ENCODE assay signal across 32 cellular contexts in genomic region chr5:94385767-94386166, GRCh38.
"Had no signal": no experiment of that assay in that cellular context is flagged by ENCODE, and none has a peak within 500 bp of the region (broad histone marks: within the 10 kb centered on the region; RNA-seq: fewer than 3 reads in every experiment).

No MANE protein-coding gene starts in this region.

- H3K27me3 ChIP-seq: adrenal gland, body of pancreas, esophagus muscularis mucosa, foreskin keratinocyte, gastrocnemius medialis, heart left ventricle had no signal

- H3K4me1 ChIP-seq: adrenal gland, body of pancreas, esophagus muscularis mucosa, foreskin keratinocyte, gastrocnemius medialis, heart left ventricle had no signal

- H3K27ac Mint-ChIP-seq: activated CD4-positive, alpha-beta memory T cell treated with anti-CD3 and anti-CD28 coated beads, Interleukin-2, amount 10 ng/mL, durations not matched to agents 7 days and 5 days; activated CD4-positive, alpha-beta T cell treated with anti-CD3 and anti-CD28 coated beads, Interleukin-2, amount 10 ng/mL, durations not matched to agents 7 days and 5 days; activated naive CD4-positive, alpha-beta T cell treated with anti-CD3 and anti-CD28 coated beads for 36 hours; activated naive CD4-positive, alpha-beta T cell treated with anti-CD3 and anti-CD28 coated beads, Interleukin-2, amount 50 U/mL, for 24 hours; activated naive CD8-positive, alpha-beta T cell treated with anti-CD3 and anti-CD28 coated beads for 36 hours; activated naive CD8-positive, alpha-beta T cell treated with anti-CD3 and anti-CD28 coated beads, Interleukin-2, amount 50 U/mL, for 24 hours; activated T-cell treated with anti-CD3 and anti-CD28 coated beads, Interleukin-2, amount 50 U/mL, for 24 hours; activated T-cell treated with anti-CD3 and anti-CD28 coated beads, Interleukin-2, amount 50 U/mL, for 72 hours; activated T-helper 17 cell treated with anti-CD3 and anti-CD28 coated beads, Interleukin-2, amount 50 U/mL, for 72 hours; effector memory CD8-positive, alpha-beta T cell had no signal

- H3K27ac ChIP-seq: adrenal gland, body of pancreas, esophagus muscularis mucosa, foreskin keratinocyte, gastrocnemius medialis, heart left ventricle had no signal

- ATAC-seq: activated naive CD8-positive, alpha-beta T cell treated with anti-CD3 and anti-CD28 coated beads, Interleukin-2, amount 50 U/mL, for 24 hours; activated T-cell treated with anti-CD3 and anti-CD28 coated beads, Interleukin-2, amount 50 U/mL, for 72 hours; activated T-helper 17 cell treated with anti-CD3 and anti-CD28 coated beads, Interleukin-2, amount 50 U/mL, for 72 hours; body of pancreas; effector memory CD8-positive, alpha-beta T cell; foreskin keratinocyte; gastrocnemius medialis; heart left ventricle had no signal

- H3K36me3 ChIP-seq: adrenal gland, gastrocnemius medialis had no signal

- H3K9me3 ChIP-seq: adrenal gland, body of pancreas, esophagus muscularis mucosa, gastrocnemius medialis, heart left ventricle had no signal

- FAIRE-seq: colon had no signal

- DNase-seq: activated CD4-positive, alpha-beta memory T cell treated with anti-CD3 and anti-CD28 coated beads, Interleukin-2, amount 10 ng/mL, durations not matched to agents 7 days and 5 days; activated CD4-positive, alpha-beta T cell treated with anti-CD3 and anti-CD28 coated beads for 1 hour; activated CD4-positive, alpha-beta T cell treated with anti-CD3 and anti-CD28 coated beads for 4 hours; activated CD4-positive, alpha-beta T cell treated with anti-CD3 and anti-CD28 coated beads, Interleukin-2, amount 10 ng/mL, durations not matched to agents 7 days and 5 days; activated CD4-positive, alpha-beta T cell treated with anti-CD3 and anti-CD28 coated beads, Interleukin-2, amount 50 U/mL, for 4 hours; activated CD8-positive, alpha-beta memory T cell treated with anti-CD3 and anti-CD28 coated beads, Interleukin-2, amount 50 U/mL, for 48 hours; activated effector memory CD4-positive, alpha-beta T cell treated with Interleukin-2 at 50 U/mL for 16 hours; activated naive CD4-positive, alpha-beta T cell treated with anti-CD3 and anti-CD28 coated beads for 36 hours; activated naive CD8-positive, alpha-beta T cell treated with anti-CD3 and anti-CD28 coated beads for 36 hours; activated naive CD8-positive, alpha-beta T cell treated with anti-CD3 and anti-CD28 coated beads, Interleukin-2, amount 50 U/mL, for 24 hours; activated T-cell treated with anti-CD3 and anti-CD28 coated beads for 4 hours; activated T-cell treated with anti-CD3 and anti-CD28 coated beads, Interleukin-2, amount 50 U/mL, for 24 hours; activated T-cell treated with anti-CD3 and anti-CD28 coated beads, Interleukin-2, amount 50 U/mL, for 72 hours; adrenal gland; amygdala; aorta; body of pancreas; caudate nucleus; cortex of kidney; dermis blood vessel endothelial cell; effector CD4-positive, alpha-beta T cell; effector memory CD8-positive, alpha-beta T cell; erythroblast; foreskin keratinocyte; gastrocnemius medialis; glutamatergic neuron; heart left ventricle; T-helper 2 cell had no signal

- H3K36me3 Mint-ChIP-seq: activated naive CD4-positive, alpha-beta T cell treated with anti-CD3 and anti-CD28 coated beads, Interleukin-2, amount 50 U/mL, for 24 hours; activated naive CD8-positive, alpha-beta T cell treated with anti-CD3 and anti-CD28 coated beads for 36 hours had no signal

- H3K4me3 ChIP-seq: adrenal gland, body of pancreas, esophagus muscularis mucosa, gastrocnemius medialis, heart left ventricle had no signal

- H3K9me3 Mint-ChIP-seq: activated CD4-positive, alpha-beta memory T cell treated with anti-CD3 and anti-CD28 coated beads, Interleukin-2, amount 10 ng/mL, durations not matched to agents 7 days and 5 days; activated CD4-positive, alpha-beta T cell treated with anti-CD3 and anti-CD28 coated beads, Interleukin-2, amount 10 ng/mL, durations not matched to agents 7 days and 5 days; activated naive CD4-positive, alpha-beta T cell treated with anti-CD3 and anti-CD28 coated beads for 36 hours; activated naive CD4-positive, alpha-beta T cell treated with anti-CD3 and anti-CD28 coated beads, Interleukin-2, amount 50 U/mL, for 24 hours; activated naive CD8-positive, alpha-beta T cell treated with anti-CD3 and anti-CD28 coated beads for 36 hours; activated naive CD8-positive, alpha-beta T cell treated with anti-CD3 and anti-CD28 coated beads, Interleukin-2, amount 50 U/mL, for 24 hours; activated T-cell treated with anti-CD3 and anti-CD28 coated beads, Interleukin-2, amount 50 U/mL, for 24 hours; activated T-cell treated with anti-CD3 and anti-CD28 coated beads, Interleukin-2, amount 50 U/mL, for 72 hours; activated T-helper 17 cell treated with anti-CD3 and anti-CD28 coated beads, Interleukin-2, amount 50 U/mL, for 72 hours; effector memory CD8-positive, alpha-beta T cell had no signal

- H3K4me1 Mint-ChIP-seq: activated naive CD4-positive, alpha-beta T cell treated with anti-CD3 and anti-CD28 coated beads, Interleukin-2, amount 50 U/mL, for 24 hours; activated naive CD8-positive, alpha-beta T cell treated with anti-CD3 and anti-CD28 coated beads for 36 hours; activated naive CD8-positive, alpha-beta T cell treated with anti-CD3 and anti-CD28 coated beads, Interleukin-2, amount 50 U/mL, for 24 hours; activated T-helper 17 cell treated with anti-CD3 and anti-CD28 coated beads, Interleukin-2, amount 50 U/mL, for 72 hours had no signal

- H3K27me3 Mint-ChIP-seq: activated CD4-positive, alpha-beta memory T cell treated with anti-CD3 and anti-CD28 coated beads, Interleukin-2, amount 10 ng/mL, durations not matched to agents 7 days and 5 days; activated CD4-positive, alpha-beta T cell treated with anti-CD3 and anti-CD28 coated beads, Interleukin-2, amount 10 ng/mL, durations not matched to agents 7 days and 5 days; activated naive CD4-positive, alpha-beta T cell treated with anti-CD3 and anti-CD28 coated beads, Interleukin-2, amount 50 U/mL, for 24 hours; activated naive CD8-positive, alpha-beta T cell treated with anti-CD3 and anti-CD28 coated beads for 36 hours; activated naive CD8-positive, alpha-beta T cell treated with anti-CD3 and anti-CD28 coated beads, Interleukin-2, amount 50 U/mL, for 24 hours; activated T-cell treated with anti-CD3 and anti-CD28 coated beads, Interleukin-2, amount 50 U/mL, for 24 hours; activated T-helper 17 cell treated with anti-CD3 and anti-CD28 coated beads, Interleukin-2, amount 50 U/mL, for 72 hours; effector memory CD8-positive, alpha-beta T cell had no signal

- H3K4me3 Mint-ChIP-seq: activated CD4-positive, alpha-beta memory T cell treated with anti-CD3 and anti-CD28 coated beads, Interleukin-2, amount 10 ng/mL, durations not matched to agents 7 days and 5 days; activated CD4-positive, alpha-beta T cell treated with anti-CD3 and anti-CD28 coated beads, Interleukin-2, amount 10 ng/mL, durations not matched to agents 7 days and 5 days; activated naive CD4-positive, alpha-beta T cell treated with anti-CD3 and anti-CD28 coated beads for 36 hours; activated naive CD4-positive, alpha-beta T cell treated with anti-CD3 and anti-CD28 coated beads, Interleukin-2, amount 50 U/mL, for 24 hours; activated naive CD8-positive, alpha-beta T cell treated with anti-CD3 and anti-CD28 coated beads for 36 hours; activated naive CD8-positive, alpha-beta T cell treated with anti-CD3 and anti-CD28 coated beads, Interleukin-2, amount 50 U/mL, for 24 hours; activated T-cell treated with anti-CD3 and anti-CD28 coated beads, Interleukin-2, amount 50 U/mL, for 24 hours; activated T-cell treated with anti-CD3 and anti-CD28 coated beads, Interleukin-2, amount 50 U/mL, for 72 hours; activated T-helper 17 cell treated with anti-CD3 and anti-CD28 coated beads, Interleukin-2, amount 50 U/mL, for 72 hours; effector memory CD8-positive, alpha-beta T cell had no signal
